ENCODE assay signal across 8 cellular contexts in the genomic region with DNA sequence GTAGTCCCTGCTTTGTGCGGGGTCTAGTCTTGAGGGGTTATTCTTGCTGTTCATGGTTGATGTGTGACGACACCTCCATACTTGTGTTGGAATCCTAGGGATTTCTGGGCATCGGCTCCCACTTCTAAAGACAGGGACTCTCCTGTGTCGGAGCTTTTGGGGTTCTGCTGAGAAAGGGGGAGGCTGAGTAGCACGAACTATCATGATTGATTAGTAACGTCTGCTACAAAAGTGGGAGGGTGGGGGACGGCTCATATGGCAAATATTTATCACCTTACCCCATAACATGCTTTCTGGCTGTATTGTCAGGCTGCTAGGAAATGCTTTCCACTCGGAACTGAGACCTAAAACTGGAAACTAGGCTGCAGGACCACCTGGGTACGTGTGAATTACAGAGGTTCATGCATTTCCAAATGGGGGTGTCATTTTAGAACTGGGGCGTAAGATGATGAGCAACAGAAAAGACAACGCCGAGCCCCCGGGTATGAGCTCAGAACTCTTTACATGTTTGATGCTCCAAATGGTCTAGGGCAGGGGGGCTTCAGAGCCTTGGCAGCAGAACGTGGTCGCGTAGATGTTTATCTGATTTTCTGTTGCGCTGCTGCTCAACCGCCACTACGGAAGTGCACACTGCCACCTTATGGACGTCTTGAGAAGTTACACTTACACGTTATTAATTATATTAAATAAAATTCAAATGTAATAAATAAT. TPM values are rescaled to one million over a fixed set of nuclear protein-coding genes. Genes with fewer than 3 reads are reported as not detected.
A peak's percentile ranks its signal among the peaks of the same experiment; 100 is the strongest.
DNase-seq lines count a peak whose midpoint lies in the region; FAIRE-seq and TF ChIP-seq lines count a peak whose summit lies in the region.

No MANE protein-coding gene starts in this region.

- TF ChIP-seq POLR2A in GM12892 (IDR thresholded peaks at IDR 0.05; ENCODE audit: low read depth, low read length) = no peak

- FAIRE-seq in GM12892 (lab: Jason Lieb, UNC) = peak; percentile 92

- H3K27me3 Mint-ChIP-seq in stimulated activated naive CD8-positive, alpha-beta T cell treated with anti-CD3 and anti-CD28 coated beads, Interleukin-15, Interleukin-2, amounts not matched to agents 100 ng/mL and 50 ng/mL, for 24 hours = peaks cover 4% of the 10 kb centered on the region

- DNase-seq in AG08395 (ENCODE audit: low spot score) (peak; percentile 64), GM12892 (ENCODE audit: insufficient read length) (no peak), NCI-H2196 (lab: John Stamatoyannopoulos, UW; ENCODE audit: unreplicated experiment) (peak; percentile 28), midbrain (lab: John Stamatoyannopoulos, UW) (peak; percentile 56), KG1 (lab: John Stamatoyannopoulos, UW) (no peak)
- DNase-seq in activated CD4-positive, alpha-beta T cell treated with anti-CD3 and anti-CD28 coated beads, Interleukin-2, amount 50 U/mL, for 48 hours = peak; percentile 27 to 31

- H3K4me1 ChIP-seq in endocrine pancreas (ENCODE audit: control insufficient read depth, insufficient read depth, low read length) = no peaks in the 10 kb centered on the region

- peaks cover 3% of the 10 kb centered on the region for H3K4me1 Mint-ChIP-seq in stimulated activated naive CD8-positive, alpha-beta T cell treated with anti-CD3 and anti-CD28 coated beads, Interleukin-15, Interleukin-2, amounts not matched to agents 100 ng/mL and 50 ng/mL, for 24 hours (ENCODE audit: low read depth)

- H3K27me3 ChIP-seq in endocrine pancreas (ENCODE audit: control insufficient read depth, insufficient read depth, low read length) = no peaks in the 10 kb centered on the region

- no peaks in the 10 kb centered on the region for H3K36me3 Mint-ChIP-seq in stimulated activated naive CD8-positive, alpha-beta T cell treated with anti-CD3 and anti-CD28 coated beads, Interleukin-15, Interleukin-2, amounts not matched to agents 100 ng/mL and 50 ng/mL, for 24 hours (ENCODE audit: low read depth)

- H3K9me3 ChIP-seq in endocrine pancreas (ENCODE audit: control insufficient read depth, low read length) = no peaks in the 10 kb centered on the region

- peak overlapping the region; percentile 76 for H3K4me3 Mint-ChIP-seq in stimulated activated naive CD8-positive, alpha-beta T cell treated with anti-CD3 and anti-CD28 coated beads, Interleukin-15, Interleukin-2, amounts not matched to agents 100 ng/mL and 50 ng/mL, for 24 hours

- peak overlapping the region; percentile 64 for H3K4me3 ChIP-seq in endocrine pancreas (ENCODE audit: control insufficient read depth, insufficient read depth, low read length)

- no peaks in the 10 kb centered on the region for H3K9me3 Mint-ChIP-seq in stimulated activated naive CD8-positive, alpha-beta T cell treated with anti-CD3 and anti-CD28 coated beads, Interleukin-15, Interleukin-2, amounts not matched to agents 100 ng/mL and 50 ng/mL, for 24 hours

- H3K9ac ChIP-seq in endocrine pancreas (ENCODE audit: control insufficient read depth, insufficient read depth, low read length) = peak overlapping the region; percentile 36

- H3K27ac Mint-ChIP-seq in stimulated activated naive CD8-positive, alpha-beta T cell treated with anti-CD3 and anti-CD28 coated beads, Interleukin-15, Interleukin-2, amounts not matched to agents 100 ng/mL and 50 ng/mL, for 24 hours = no peak overlapping the region

- H3K36me3 ChIP-seq in endocrine pancreas (ENCODE audit: control insufficient read depth, insufficient read depth, low read length) = no peaks in the 10 kb centered on the region

RNA-seq across cellular contexts. Expression of gene NME8, which starts 15.1 kb away (rescaled TPM):
- not detected for polyA plus RNA-seq in GM12892 (2012; ENCODE audit: missing spikeins)

Comparison
In these comparisons a context has a peak if more than half of its experiments do, and no peak if none do; other contexts are left out.
1. DNase-seq: peak in AG08395 (single experiment), NCI-H2196 (single experiment), activated CD4-positive, alpha-beta T cell treated with anti-CD3 and anti-CD28 coated beads, Interleukin-2, amount 50 U/mL, for 48 hours (2 of 2) and midbrain (single experiment); none in GM12892 (single experiment) and KG1 (single experiment).